1 cellular context compared by ENCODE assay signal in the genomic region with DNA sequence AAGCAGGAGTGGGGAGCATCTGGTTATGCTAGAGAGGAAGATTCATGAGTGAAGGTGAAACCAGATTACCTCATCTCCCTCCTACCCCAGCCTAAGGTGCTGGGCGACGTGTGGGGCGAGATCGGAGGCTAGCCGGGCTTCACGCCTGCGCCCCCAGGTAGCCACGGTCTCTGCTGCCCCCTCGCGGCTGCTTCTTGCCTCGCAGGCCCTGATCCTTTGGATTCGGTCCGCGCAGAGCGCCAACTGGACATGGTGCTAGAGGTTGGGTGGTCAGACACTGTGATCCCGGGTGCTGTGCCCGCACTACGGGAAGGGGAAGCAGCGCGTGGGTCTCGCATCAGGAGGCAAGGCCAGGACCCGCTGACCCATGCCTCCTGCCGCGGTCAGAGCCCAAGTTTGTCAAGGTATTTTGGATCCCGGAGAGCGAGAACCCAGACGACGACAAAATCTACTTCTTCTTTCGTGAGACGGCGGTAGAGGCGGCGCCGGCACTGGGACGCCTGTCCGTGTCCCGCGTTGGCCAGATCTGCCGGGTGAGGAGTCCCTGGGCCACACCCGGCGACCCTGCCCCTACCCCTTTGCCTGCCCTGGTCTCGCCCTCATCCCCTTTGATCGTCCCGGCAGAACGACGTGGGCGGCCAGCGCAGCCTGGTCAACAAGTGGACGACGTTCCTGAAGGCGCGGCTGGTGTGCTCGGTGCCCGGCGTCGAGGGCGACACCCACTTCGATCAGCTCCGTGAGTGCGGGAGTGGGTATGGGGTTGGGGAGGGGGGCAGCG.
TF ChIP-seq lines count a peak whose summit lies in the region.

No MANE protein-coding gene starts in this region.

TF ChIP-seq in HepG2, 621 proteins besides CTCF, POLR2A, EP300 and RAD21 (continued from another document and continues in another):
- TF ChIP-seq, protein P1, sequence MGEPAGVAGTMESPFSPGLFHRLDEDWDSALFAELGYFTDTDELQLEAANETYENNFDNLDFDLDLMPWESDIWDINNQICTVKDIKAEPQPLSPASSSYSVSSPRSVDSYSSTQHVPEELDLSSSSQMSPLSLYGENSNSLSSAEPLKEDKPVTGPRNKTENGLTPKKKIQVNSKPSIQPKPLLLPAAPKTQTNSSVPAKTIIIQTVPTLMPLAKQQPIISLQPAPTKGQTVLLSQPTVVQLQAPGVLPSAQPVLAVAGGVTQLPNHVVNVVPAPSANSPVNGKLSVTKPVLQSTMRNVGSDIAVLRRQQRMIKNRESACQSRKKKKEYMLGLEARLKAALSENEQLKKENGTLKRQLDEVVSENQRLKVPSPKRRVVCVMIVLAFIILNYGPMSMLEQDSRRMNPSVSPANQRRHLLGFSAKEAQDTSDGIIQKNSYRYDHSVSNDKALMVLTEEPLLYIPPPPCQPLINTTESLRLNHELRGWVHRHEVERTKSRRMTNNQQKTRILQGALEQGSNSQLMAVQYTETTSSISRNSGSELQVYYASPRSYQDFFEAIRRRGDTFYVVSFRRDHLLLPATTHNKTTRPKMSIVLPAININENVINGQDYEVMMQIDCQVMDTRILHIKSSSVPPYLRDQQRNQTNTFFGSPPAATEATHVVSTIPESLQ (CRISPR knock-in tag; conservative IDR thresholded peaks at IDR 0.05) = 0 out of 2 replicates have a peak, but pooled peaks have one; percentile 51
- TF ChIP-seq, protein P2, sequence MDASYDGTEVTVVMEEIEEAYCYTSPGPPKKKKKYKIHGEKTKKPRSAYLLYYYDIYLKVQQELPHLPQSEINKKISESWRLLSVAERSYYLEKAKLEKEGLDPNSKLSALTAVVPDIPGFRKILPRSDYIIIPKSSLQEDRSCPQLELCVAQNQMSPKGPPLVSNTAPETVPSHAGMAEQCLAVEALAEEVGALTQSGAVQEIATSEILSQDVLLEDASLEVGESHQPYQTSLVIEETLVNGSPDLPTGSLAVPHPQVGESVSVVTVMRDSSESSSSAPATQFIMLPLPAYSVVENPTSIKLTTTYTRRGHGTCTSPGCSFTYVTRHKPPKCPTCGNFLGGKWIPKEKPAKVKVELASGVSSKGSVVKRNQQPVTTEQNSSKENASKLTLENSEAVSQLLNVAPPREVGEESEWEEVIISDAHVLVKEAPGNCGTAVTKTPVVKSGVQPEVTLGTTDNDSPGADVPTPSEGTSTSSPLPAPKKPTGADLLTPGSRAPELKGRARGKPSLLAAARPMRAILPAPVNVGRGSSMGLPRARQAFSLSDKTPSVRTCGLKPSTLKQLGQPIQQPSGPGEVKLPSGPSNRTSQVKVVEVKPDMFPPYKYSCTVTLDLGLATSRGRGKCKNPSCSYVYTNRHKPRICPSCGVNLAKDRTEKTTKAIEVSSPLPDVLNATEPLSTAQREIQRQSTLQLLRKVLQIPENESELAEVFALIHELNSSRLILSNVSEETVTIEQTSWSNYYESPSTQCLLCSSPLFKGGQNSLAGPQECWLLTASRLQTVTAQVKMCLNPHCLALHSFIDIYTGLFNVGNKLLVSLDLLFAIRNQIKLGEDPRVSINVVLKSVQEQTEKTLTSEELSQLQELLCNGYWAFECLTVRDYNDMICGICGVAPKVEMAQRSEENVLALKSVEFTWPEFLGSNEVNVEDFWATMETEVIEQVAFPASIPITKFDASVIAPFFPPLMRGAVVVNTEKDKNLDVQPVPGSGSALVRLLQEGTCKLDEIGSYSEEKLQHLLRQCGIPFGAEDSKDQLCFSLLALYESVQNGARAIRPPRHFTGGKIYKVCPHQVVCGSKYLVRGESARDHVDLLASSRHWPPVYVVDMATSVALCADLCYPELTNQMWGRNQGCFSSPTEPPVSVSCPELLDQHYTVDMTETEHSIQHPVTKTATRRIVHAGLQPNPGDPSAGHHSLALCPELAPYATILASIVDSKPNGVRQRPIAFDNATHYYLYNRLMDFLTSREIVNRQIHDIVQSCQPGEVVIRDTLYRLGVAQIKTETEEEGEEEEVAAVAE (CRISPR knock-in tag; IDR thresholded peaks at IDR 0.05; ENCODE audit: borderline replicate concordance) = no peak
- TF ChIP-seq, protein P3, sequence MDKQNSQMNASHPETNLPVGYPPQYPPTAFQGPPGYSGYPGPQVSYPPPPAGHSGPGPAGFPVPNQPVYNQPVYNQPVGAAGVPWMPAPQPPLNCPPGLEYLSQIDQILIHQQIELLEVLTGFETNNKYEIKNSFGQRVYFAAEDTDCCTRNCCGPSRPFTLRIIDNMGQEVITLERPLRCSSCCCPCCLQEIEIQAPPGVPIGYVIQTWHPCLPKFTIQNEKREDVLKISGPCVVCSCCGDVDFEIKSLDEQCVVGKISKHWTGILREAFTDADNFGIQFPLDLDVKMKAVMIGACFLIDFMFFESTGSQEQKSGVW (CRISPR knock-in tag; IDR thresholded peaks at IDR 0.05; ENCODE audit: borderline replicate concordance) = no peak
- TF ChIP-seq SP1 (IDR thresholded peaks at IDR 0.05) = no peak
- peak; percentile 40; the same call in 1 of the 2 replicates for TF ChIP-seq SP1 (CRISPR knock-in tag; IDR thresholded peaks at IDR 0.05)
- no peak for TF ChIP-seq NFYB (CRISPR knock-in tag; IDR thresholded peaks at IDR 0.05)
- TF ChIP-seq SNAI1 (CRISPR knock-in tag; IDR thresholded peaks at IDR 0.05; ENCODE audit: borderline replicate concordance) = no peak
- no peak for TF ChIP-seq GTF3A (CRISPR knock-in tag; conservative IDR thresholded peaks at IDR 0.05)
- TF ChIP-seq SRF (IDR thresholded peaks at IDR 0.05; ENCODE audit: low read depth, low read length) = no peak
- TF ChIP-seq POGZ (CRISPR knock-in tag; IDR thresholded peaks at IDR 0.05) = peak; percentile 81
- TF ChIP-seq, protein P4, sequence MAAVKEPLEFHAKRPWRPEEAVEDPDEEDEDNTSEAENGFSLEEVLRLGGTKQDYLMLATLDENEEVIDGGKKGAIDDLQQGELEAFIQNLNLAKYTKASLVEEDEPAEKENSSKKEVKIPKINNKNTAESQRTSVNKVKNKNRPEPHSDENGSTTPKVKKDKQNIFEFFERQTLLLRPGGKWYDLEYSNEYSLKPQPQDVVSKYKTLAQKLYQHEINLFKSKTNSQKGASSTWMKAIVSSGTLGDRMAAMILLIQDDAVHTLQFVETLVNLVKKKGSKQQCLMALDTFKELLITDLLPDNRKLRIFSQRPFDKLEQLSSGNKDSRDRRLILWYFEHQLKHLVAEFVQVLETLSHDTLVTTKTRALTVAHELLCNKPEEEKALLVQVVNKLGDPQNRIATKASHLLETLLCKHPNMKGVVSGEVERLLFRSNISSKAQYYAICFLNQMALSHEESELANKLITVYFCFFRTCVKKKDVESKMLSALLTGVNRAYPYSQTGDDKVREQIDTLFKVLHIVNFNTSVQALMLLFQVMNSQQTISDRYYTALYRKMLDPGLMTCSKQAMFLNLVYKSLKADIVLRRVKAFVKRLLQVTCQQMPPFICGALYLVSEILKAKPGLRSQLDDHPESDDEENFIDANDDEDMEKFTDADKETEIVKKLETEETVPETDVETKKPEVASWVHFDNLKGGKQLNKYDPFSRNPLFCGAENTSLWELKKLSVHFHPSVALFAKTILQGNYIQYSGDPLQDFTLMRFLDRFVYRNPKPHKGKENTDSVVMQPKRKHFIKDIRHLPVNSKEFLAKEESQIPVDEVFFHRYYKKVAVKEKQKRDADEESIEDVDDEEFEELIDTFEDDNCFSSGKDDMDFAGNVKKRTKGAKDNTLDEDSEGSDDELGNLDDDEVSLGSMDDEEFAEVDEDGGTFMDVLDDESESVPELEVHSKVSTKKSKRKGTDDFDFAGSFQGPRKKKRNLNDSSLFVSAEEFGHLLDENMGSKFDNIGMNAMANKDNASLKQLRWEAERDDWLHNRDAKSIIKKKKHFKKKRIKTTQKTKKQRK (IDR thresholded peaks at IDR 0.05; ENCODE audit: low read length) = no peak
- TF ChIP-seq, protein P5, sequence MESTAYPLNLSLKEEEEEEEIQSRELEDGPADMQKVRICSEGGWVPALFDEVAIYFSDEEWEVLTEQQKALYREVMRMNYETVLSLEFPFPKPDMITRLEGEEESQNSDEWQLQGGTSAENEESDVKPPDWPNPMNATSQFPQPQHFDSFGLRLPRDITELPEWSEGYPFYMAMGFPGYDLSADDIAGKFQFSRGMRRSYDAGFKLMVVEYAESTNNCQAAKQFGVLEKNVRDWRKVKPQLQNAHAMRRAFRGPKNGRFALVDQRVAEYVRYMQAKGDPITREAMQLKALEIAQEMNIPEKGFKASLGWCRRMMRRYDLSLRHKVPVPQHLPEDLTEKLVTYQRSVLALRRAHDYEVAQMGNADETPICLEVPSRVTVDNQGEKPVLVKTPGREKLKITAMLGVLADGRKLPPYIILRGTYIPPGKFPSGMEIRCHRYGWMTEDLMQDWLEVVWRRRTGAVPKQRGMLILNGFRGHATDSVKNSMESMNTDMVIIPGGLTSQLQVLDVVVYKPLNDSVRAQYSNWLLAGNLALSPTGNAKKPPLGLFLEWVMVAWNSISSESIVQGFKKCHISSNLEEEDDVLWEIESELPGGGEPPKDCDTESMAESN (CRISPR knock-in tag; conservative IDR thresholded peaks at IDR 0.05) = 0 out of 2 replicates have a peak, but pooled peaks have one; percentile 49
- TF ChIP-seq ZBTB7B (CRISPR knock-in tag; IDR thresholded peaks at IDR 0.05) = peak; percentile 47; the same call in 1 of the 2 replicates
- TF ChIP-seq ZNF335 (CRISPR knock-in tag; IDR thresholded peaks at IDR 0.05) = 0 out of 2 replicates have a peak, but pooled peaks have one; percentile 41
- peak; percentile 80 for TF ChIP-seq AGO2 (optimal IDR thresholded peaks at IDR 0.05; ENCODE audit: low read depth, low read length)
- TF ChIP-seq, protein P6, sequence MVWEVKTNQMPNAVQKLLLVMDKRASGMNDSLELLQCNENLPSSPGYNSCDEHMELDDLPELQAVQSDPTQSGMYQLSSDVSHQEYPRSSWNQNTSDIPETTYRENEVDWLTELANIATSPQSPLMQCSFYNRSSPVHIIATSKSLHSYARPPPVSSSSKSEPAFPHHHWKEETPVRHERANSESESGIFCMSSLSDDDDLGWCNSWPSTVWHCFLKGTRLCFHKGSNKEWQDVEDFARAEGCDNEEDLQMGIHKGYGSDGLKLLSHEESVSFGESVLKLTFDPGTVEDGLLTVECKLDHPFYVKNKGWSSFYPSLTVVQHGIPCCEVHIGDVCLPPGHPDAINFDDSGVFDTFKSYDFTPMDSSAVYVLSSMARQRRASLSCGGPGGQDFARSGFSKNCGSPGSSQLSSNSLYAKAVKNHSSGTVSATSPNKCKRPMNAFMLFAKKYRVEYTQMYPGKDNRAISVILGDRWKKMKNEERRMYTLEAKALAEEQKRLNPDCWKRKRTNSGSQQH (CRISPR knock-in tag; IDR thresholded peaks at IDR 0.05; ENCODE audit: low read depth) = 0 out of 2 replicates have a peak, but pooled peaks have one; percentile 48
- TF ChIP-seq, protein P7, sequence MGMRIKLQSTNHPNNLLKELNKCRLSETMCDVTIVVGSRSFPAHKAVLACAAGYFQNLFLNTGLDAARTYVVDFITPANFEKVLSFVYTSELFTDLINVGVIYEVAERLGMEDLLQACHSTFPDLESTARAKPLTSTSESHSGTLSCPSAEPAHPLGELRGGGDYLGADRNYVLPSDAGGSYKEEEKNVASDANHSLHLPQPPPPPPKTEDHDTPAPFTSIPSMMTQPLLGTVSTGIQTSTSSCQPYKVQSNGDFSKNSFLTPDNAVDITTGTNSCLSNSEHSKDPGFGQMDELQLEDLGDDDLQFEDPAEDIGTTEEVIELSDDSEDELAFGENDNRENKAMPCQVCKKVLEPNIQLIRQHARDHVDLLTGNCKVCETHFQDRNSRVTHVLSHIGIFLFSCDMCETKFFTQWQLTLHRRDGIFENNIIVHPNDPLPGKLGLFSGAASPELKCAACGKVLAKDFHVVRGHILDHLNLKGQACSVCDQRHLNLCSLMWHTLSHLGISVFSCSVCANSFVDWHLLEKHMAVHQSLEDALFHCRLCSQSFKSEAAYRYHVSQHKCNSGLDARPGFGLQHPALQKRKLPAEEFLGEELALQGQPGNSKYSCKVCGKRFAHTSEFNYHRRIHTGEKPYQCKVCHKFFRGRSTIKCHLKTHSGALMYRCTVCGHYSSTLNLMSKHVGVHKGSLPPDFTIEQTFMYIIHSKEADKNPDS (CRISPR knock-in tag; IDR thresholded peaks at IDR 0.05) = 0 out of 2 replicates have a peak, but pooled peaks have one; percentile 33
- no peak for TF ChIP-seq ZNF737 (CRISPR knock-in tag; IDR thresholded peaks at IDR 0.05; ENCODE audit: borderline replicate concordance)
- TF ChIP-seq, protein P8, sequence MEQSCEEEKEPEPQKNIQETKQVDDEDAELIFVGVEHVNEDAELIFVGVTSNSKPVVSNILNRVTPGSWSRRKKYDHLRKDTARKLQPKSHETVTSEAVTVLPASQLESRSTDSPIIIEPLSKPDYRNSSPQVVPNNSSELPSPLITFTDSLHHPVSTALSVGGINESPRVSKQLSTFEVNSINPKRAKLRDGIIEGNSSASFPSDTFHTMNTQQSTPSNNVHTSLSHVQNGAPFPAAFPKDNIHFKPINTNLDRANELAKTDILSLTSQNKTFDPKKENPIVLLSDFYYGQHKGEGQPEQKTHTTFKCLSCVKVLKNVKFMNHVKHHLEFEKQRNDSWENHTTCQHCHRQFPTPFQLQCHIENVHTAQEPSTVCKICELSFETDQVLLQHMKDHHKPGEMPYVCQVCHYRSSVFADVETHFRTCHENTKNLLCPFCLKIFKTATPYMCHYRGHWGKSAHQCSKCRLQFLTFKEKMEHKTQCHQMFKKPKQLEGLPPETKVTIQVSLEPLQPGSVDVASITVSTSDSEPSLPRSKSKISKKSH (CRISPR knock-in tag; IDR thresholded peaks at IDR 0.05; ENCODE audit: borderline replicate concordance) = peak; percentile 39; the same call in 1 of the 2 replicates
- TF ChIP-seq MIER3 (CRISPR knock-in tag; IDR thresholded peaks at IDR 0.05; ENCODE audit: borderline replicate concordance) = no peak; the same call in 1 of the 2 replicates
- TF ChIP-seq, protein P9, sequence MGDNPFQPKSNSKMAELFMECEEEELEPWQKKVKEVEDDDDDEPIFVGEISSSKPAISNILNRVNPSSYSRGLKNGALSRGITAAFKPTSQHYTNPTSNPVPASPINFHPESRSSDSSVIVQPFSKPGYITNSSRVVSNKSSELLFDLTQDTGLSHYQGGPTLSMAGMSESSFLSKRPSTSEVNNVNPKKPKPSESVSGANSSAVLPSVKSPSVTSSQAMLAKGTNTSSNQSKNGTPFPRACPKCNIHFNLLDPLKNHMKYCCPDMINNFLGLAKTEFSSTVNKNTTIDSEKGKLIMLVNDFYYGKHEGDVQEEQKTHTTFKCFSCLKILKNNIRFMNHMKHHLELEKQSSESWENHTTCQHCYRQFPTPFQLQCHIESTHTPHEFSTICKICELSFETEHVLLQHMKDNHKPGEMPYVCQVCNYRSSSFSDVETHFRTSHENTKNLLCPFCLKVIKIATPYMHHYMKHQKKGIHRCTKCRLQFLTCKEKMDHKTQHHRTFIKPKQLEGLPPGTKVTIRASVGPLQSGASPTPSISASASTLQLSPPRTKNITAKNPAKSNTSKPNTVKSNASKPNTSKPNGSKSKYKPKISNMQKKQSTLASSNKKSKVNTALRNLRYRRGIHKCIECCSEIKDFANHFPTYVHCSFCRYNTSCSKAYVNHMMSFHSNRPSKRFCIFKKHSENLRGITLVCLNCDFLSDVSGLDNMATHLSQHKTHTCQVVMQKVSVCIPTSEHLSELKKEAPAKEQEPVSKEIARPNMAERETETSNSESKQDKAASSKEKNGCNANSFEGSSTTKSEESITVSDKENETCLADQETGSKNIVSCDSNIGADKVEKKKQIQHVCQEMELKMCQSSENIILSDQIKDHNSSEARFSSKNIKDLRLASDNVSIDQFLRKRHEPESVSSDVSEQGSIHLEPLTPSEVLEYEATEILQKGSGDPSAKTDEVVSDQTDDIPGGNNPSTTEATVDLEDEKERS (CRISPR knock-in tag; IDR thresholded peaks at IDR 0.05) = no peak
- no peak for TF ChIP-seq CENPX (CRISPR knock-in tag; IDR thresholded peaks at IDR 0.05)
- peak; percentile 28; the same call in 1 of the 2 replicates for TF ChIP-seq ZNF776 (CRISPR knock-in tag; IDR thresholded peaks at IDR 0.05)
